In genomic region chr3:136075218-136075808, GRCh38 we compare ENCODE assay signal across 8 cellular contexts.
DNase-seq lines count a peak whose midpoint lies in the region; ATAC-seq, FAIRE-seq and TF ChIP-seq lines count a peak whose summit lies in the region.

No MANE protein-coding gene starts in this region.

- H3K9me2 ChIP-seq in GM23248 (ENCODE audit: insufficient read depth) = no peaks in the 10 kb centered on the region

- no peak for FAIRE-seq in bronchial epithelial cell (lab: Jason Lieb, UNC)

- no peaks in the 10 kb centered on the region for H3K9me3 Mint-ChIP-seq in WTC11
- no peaks in the 10 kb centered on the region for H3K9me3 Mint-ChIP-seq in stimulated activated memory B cell treated with anti-CD40 and anti-IgM and Interleukin-4, amounts not matched to agents 10 μg/mL and 1 μg/mL and 100 μg/mL, for 72 hours

- H3K27ac ChIP-seq in GM23248 = peak overlapping the region; percentile 67

- peak overlapping the region; percentile 90; the same call in 1 of the 2 replicates for H3K27ac Mint-ChIP-seq in WTC11
- no peak overlapping the region for H3K27ac Mint-ChIP-seq in stimulated activated memory B cell treated with anti-CD40 and anti-IgM and Interleukin-4, amounts not matched to agents 10 μg/mL and 1 μg/mL and 100 μg/mL, for 72 hours

- TF ChIP-seq CTCF in WTC11 (IDR thresholded peaks at IDR 0.05) = peak; percentile 79
- TF ChIP-seq CTCF in bronchial epithelial cell (IDR thresholded peaks at IDR 0.05; ENCODE audit: insufficient read depth, low read length, severe bottlenecking) = peak; percentile 64

- H4K20me1 ChIP-seq in GM23248 (ENCODE audit: insufficient read depth) = no peaks in the 10 kb centered on the region

- POLR2A ChIA-PET in WTC11 (lab: Charles Lee) = interaction anchor here (0.5 kb wide), 1 partner anchor 531 kb away, joined by 6 read pairs; no protein-coding TSS in a partner anchor

- CTCF ChIA-PET in WTC11 (lab: Charles Lee) = interaction anchor here (0.5 to 4.0 kb wide), 6 partner anchors 63 to 939 kb away, joined by 3 to 15 read pairs (median 5); partner anchors contain the start of gene STAG1

- peak; percentile 52; the same call in 1 of the 2 replicates for ATAC-seq in WTC11
- ATAC-seq in stimulated activated memory B cell treated with anti-CD40 and anti-IgM and Interleukin-4, amounts not matched to agents 10 μg/mL and 1 μg/mL and 100 μg/mL, for 72 hours = no peak

- no peaks in the 10 kb centered on the region for H3K27me3 Mint-ChIP-seq in WTC11 (ENCODE audit: low read depth)
- peaks cover 17% of the 10 kb centered on the region for H3K27me3 Mint-ChIP-seq in stimulated activated memory B cell treated with anti-CD40 and anti-IgM and Interleukin-4, amounts not matched to agents 10 μg/mL and 1 μg/mL and 100 μg/mL, for 72 hours

- peak overlapping the region; percentile 44 for H3K4me2 ChIP-seq in GM23248 (ENCODE audit: unreplicated experiment)

- H3K36me3 ChIP-seq in GM23248 (ENCODE audit: low read depth) = no peaks in the 10 kb centered on the region
- peaks cover 1% of the 10 kb centered on the region for H3K36me3 ChIP-seq in bronchial epithelial cell (ENCODE audit: control insufficient read depth, insufficient read depth, low read length)

- in situ Hi-C loops in GM23248 (cut with MboI) = loop anchor here (10.0 to 25.0 kb wide), 3 partner anchors 312 to 937 kb away; no protein-coding TSS in a partner anchor

- H3K79me2 ChIP-seq in GM23248 (ENCODE audit: insufficient read depth) = peaks cover 23% of the 10 kb centered on the region

- H3K4me3 Mint-ChIP-seq in WTC11 = no peak overlapping the region
- no peak overlapping the region for H3K4me3 Mint-ChIP-seq in stimulated activated memory B cell treated with anti-CD40 and anti-IgM and Interleukin-4, amounts not matched to agents 10 μg/mL and 1 μg/mL and 100 μg/mL, for 72 hours

- peaks cover 52% of the 10 kb centered on the region for H3F3A ChIP-seq in GM23248 (ENCODE audit: insufficient read depth)

- H3K36me3 Mint-ChIP-seq in WTC11 = no peaks in the 10 kb centered on the region
- H3K36me3 Mint-ChIP-seq in stimulated activated memory B cell treated with anti-CD40 and anti-IgM and Interleukin-4, amounts not matched to agents 10 μg/mL and 1 μg/mL and 100 μg/mL, for 72 hours = no peaks in the 10 kb centered on the region

- peaks cover 5% of the 10 kb centered on the region for H3K4me1 Mint-ChIP-seq in WTC11
- H3K4me1 Mint-ChIP-seq in stimulated activated memory B cell treated with anti-CD40 and anti-IgM and Interleukin-4, amounts not matched to agents 10 μg/mL and 1 μg/mL and 100 μg/mL, for 72 hours = peaks cover 5% of the 10 kb centered on the region

- H3K27me3 ChIP-seq in GM23248 (replicated peaks; ENCODE audit: insufficient read depth) (no peaks in the 10 kb centered on the region), bronchial epithelial cell (ENCODE audit: control insufficient read depth, insufficient read depth, low read length) (no peaks in the 10 kb centered on the region)

- WGBS in GM23248 (ENCODE audit: low coverage in 1 of 2, low lambda C conversion rate in 2 of 2, missing lambda C conversion rate in 2 of 2), 2 experiments = 43 to 61% methylated on average over 1 of the region's 1 CpG

- no peak overlapping the region for H2AFZ ChIP-seq in GM23248

- no peak overlapping the region for H3K9ac ChIP-seq in GM23248

- H3K4me1 ChIP-seq in GM23248 (ENCODE audit: insufficient read depth) = peaks cover 50% of the 10 kb centered on the region

- H3K9me3 ChIP-seq in GM23248 (ENCODE audit: low read depth) = no peaks in the 10 kb centered on the region

- no peak overlapping the region for H3K4me3 ChIP-seq in GM23248
- no peak overlapping the region for H3K4me3 ChIP-seq in bronchial epithelial cell (ENCODE audit: low read depth, low read length)

- DNase-seq in AG20443 (ENCODE audit: low spot score) (peak; percentile 54), GM23248 (peak; percentile 85), NCI-H2196 (lab: John Stamatoyannopoulos, UW; ENCODE audit: unreplicated experiment) (peak; percentile 89), WTC11 (ENCODE audit: low spot score) (peak; percentile 72), bronchial epithelial cell (ENCODE audit: low read depth) (peak; percentile 74), inferior parietal cortex (ENCODE audit: extremely low spot score) (peak; percentile 95)
- peak; percentile 76 for DNase-seq in stimulated activated CD4-positive, alpha-beta T cell treated with anti-CD3 and anti-CD28 coated beads, Interleukin-15, amount 100 ng/mL, for 24 hours

TF ChIP-seq in WTC11, 78 proteins besides CTCF, POLR2A, EP300 and RAD21:
- TF ChIP-seq FOXP4 (CRISPR knock-in tag; IDR thresholded peaks at IDR 0.05) (no peak), ZBTB21 (CRISPR knock-in tag; IDR thresholded peaks at IDR 0.05; ENCODE audit: borderline replicate concordance) (no peak), NFE2L1 (CRISPR knock-in tag; IDR thresholded peaks at IDR 0.05) (0 out of 2 replicates have a peak, but pooled peaks have one; percentile 47), ETV6 (CRISPR knock-in tag; IDR thresholded peaks at IDR 0.05) (no peak), ZNF232 (CRISPR knock-in tag; IDR thresholded peaks at IDR 0.05) (no peak), NFYB (CRISPR knock-in tag; conservative IDR thresholded peaks at IDR 0.05; ENCODE audit: low read depth) (no peak)
TF ChIP-seq in WTC11: peak in this region for 1.
